ENCODE assay signal across 8 cellular contexts in genomic region chr2:229342376-229342775, GRCh38.
DNase-seq lines count a peak whose midpoint lies in the region; ATAC-seq and TF ChIP-seq lines count a peak whose summit lies in the region.

No MANE protein-coding gene starts in this region.

- H3K36me3 ChIP-seq in PC-3 (ENCODE audit: low read depth, low read length) (no peaks in the 10 kb centered on the region), thoracic aorta (no peaks in the 10 kb centered on the region)

- no peak overlapping the region for H3K4me3 ChIP-seq in PC-3 (ENCODE audit: low read length)
- H3K4me3 ChIP-seq in thoracic aorta: no peak overlapping the region

- H3F3A ChIP-seq in PC-3 (ENCODE audit: low read length, unreplicated experiment): no peaks in the 10 kb centered on the region

- TF ChIP-seq CTCF in PC-3 (conservative IDR thresholded peaks at IDR 0.05; ENCODE audit: low read depth, low read length) (peak; percentile 82), thoracic aorta (IDR thresholded peaks at IDR 0.05) (peak; percentile 39)

- POLR2A ChIA-PET in PC-3 (lab: Charles Lee; ENCODE audit: unreplicated experiment): no interaction called here

- H3K9me2 ChIP-seq in PC-3 (replicated peaks; ENCODE audit: low read length): no peaks in the 10 kb centered on the region

- no peaks in the 10 kb centered on the region for H4K20me1 ChIP-seq in PC-3 (ENCODE audit: low read length)

- H3K27me3 ChIP-seq in PC-3 (ENCODE audit: low read length) (no peaks in the 10 kb centered on the region), thoracic aorta (replicated peaks; ENCODE audit: insufficient read depth) (no peaks in the 10 kb centered on the region)

- no TSS peak for BruUV-seq in PC-3 (replicated peaks; lab: Mats Ljungman, UMichigan)

- no peak overlapping the region for H3K9ac ChIP-seq in PC-3 (ENCODE audit: low read length)

- H2AFZ ChIP-seq in PC-3 (ENCODE audit: low read length): no peak overlapping the region

- intact Hi-C loops in PC-3 (cut with micrococcal nuclease): loop anchor here (1.0 to 10.0 kb wide), 3 partner anchors 90 to 372 kb away; partner anchors contain the start of gene DNER
- intact Hi-C loops in left cardiac atrium (cut with DNase I): no loop called here

- ATAC-seq in PC-3 (peak; percentile 53; the same call in 1 of the 2 replicates), left cardiac atrium (peak in 1 of 2 donors; percentile 35), thoracic aorta (ENCODE audit: insufficient number of reproducible peaks, low FRiP score, low read depth) (no peak), GM21576 (IDR thresholded peaks at IDR 0.05; ENCODE audit: unreplicated experiment) (no peak)

- H3K9me3 ChIP-seq in PC-3 (ENCODE audit: low read length): no peaks in the 10 kb centered on the region
- H3K9me3 ChIP-seq in thoracic aorta: no peaks in the 10 kb centered on the region

- no peaks in the 10 kb centered on the region for H3K79me2 ChIP-seq in PC-3 (ENCODE audit: low read length)

- DNase-seq in activated CD4-positive, alpha-beta T cell treated with anti-CD3 and anti-CD28 coated beads for 48 hours: peak; percentile 17
- no peak for DNase-seq in activated CD4-positive, alpha-beta T cell treated with anti-CD3 and anti-CD28 coated beads, Interleukin-2, amount 50 U/mL, for 1 hour
- DNase-seq in PC-3 (peak; percentile 65), left cardiac atrium (peak; percentile 39), thoracic aorta (ENCODE audit: low spot score) (no peak), NCI-H446 (lab: John Stamatoyannopoulos, UW) (no peak), AG20443 (ENCODE audit: low spot score) (no peak)

- CTCF ChIA-PET in PC-3 (lab: Charles Lee): interaction anchor here (0.5 to 0.7 kb wide), 2 partner anchors 88 to 89 kb away, joined by 3 read pairs; no protein-coding TSS in a partner anchor

- H3K27ac ChIP-seq in PC-3 (ENCODE audit: low read length) (no peak overlapping the region), thoracic aorta (no peak overlapping the region)

- peaks cover 30% of the 10 kb centered on the region for H3K4me1 ChIP-seq in PC-3 (ENCODE audit: insufficient read depth, low read length)
- peaks cover 0 to 7% of the 10 kb centered on the region in 2 donors for H3K4me1 ChIP-seq in thoracic aorta (ENCODE audit: control insufficient read depth in 1 of 2, low read depth in 2 of 2)

- no peak overlapping the region for H3K4me2 ChIP-seq in PC-3 (ENCODE audit: low read length)

Comparison
In these comparisons a context has a peak if more than half of its experiments do, and no peak if none do; other contexts are left out.
1. DNase-seq: peak in activated CD4-positive, alpha-beta T cell treated with anti-CD3 and anti-CD28 coated beads for 48 hours (single experiment), PC-3 (single experiment) and left cardiac atrium (single experiment); none in activated CD4-positive, alpha-beta T cell treated with anti-CD3 and anti-CD28 coated beads, Interleukin-2, amount 50 U/mL, for 1 hour (single experiment), thoracic aorta (single experiment), NCI-H446 (0 of 2) and AG20443 (single experiment).